Comparison of ENCODE assay signal across 17 cellular contexts in genomic region chr5:179125789-179126505, GRCh38.
DNase-seq lines count a peak whose midpoint lies in the region; ATAC-seq and TF ChIP-seq lines count a peak whose summit lies in the region.
"Had no signal": no experiment of that assay in that cellular context is flagged by ENCODE, and none has a peak within 500 bp of the region (broad histone marks: within the 10 kb centered on the region; RNA-seq: fewer than 3 reads in every experiment).

No MANE protein-coding gene starts in this region.

- H3K27ac ChIP-seq in right atrium auricular region (no peak overlapping the region), spleen (no peak overlapping the region), trophoblast cell (ENCODE audit: low read depth, low read length) (no peak overlapping the region)
- H3K27ac ChIP-seq: BLaER1 treated with 17β-estradiol and CSF1 and Interleukin-3, amounts not matched to agents 10 nM and 100 nM; HL-60; KMS-11 had no signal

- H3K4me1 ChIP-seq in right atrium auricular region (no peaks in the 10 kb centered on the region), spleen (no peaks in the 10 kb centered on the region), trophoblast cell (ENCODE audit: control insufficient read depth in 1 of 2, insufficient read depth in 2 of 2, low read length in 2 of 2) (no peaks in the 10 kb centered on the region)
- H3K4me1 ChIP-seq: BLaER1 treated with 17β-estradiol and CSF1 and Interleukin-3, amounts not matched to agents 10 nM and 100 nM had no signal

- H3K9ac ChIP-seq in trophoblast cell (ENCODE audit: low read length), result no peak overlapping the region
- H3K9ac ChIP-seq: BLaER1 treated with 17β-estradiol and CSF1 and Interleukin-3, amounts not matched to agents 10 nM and 100 nM; KMS-11 had no signal

- H3K4me2 ChIP-seq in trophoblast cell (ENCODE audit: low read length), result no peak overlapping the region
- H3K4me2 ChIP-seq: BLaER1 treated with 17β-estradiol and CSF1 and Interleukin-3, amounts not matched to agents 10 nM and 100 nM; GM23338; KMS-11 had no signal

- H3K9me3 ChIP-seq in right atrium auricular region, result no peaks in the 10 kb centered on the region
- H3K9me3 ChIP-seq in spleen, result peaks cover 0 to 51% (median 7%) of the 10 kb centered on the region in 8 donors
- peaks cover 77% of the 10 kb centered on the region for H3K9me3 ChIP-seq in trophoblast cell (ENCODE audit: insufficient read depth, low read depth, low read length)

- no peaks in the 10 kb centered on the region for H3K27me3 Mint-ChIP-seq in natural killer cell (ENCODE audit: low read depth in 2 of 2)

- intact Hi-C loops in cardiac septum (cut with DNase I), result no loop called here
- intact Hi-C loops in spleen (cut with DNase I; ENCODE audit: low total_unique reads), result no loop called here
- intact Hi-C loops in natural killer cell (cut with micrococcal nuclease), result no loop called here

- H3K4me1 Mint-ChIP-seq in natural killer cell, result no peaks in the 10 kb centered on the region
- H3K4me1 Mint-ChIP-seq: GM23338 had no signal

- H3K36me3 Mint-ChIP-seq in natural killer cell, result no peaks in the 10 kb centered on the region

- H2AFZ ChIP-seq in trophoblast cell (ENCODE audit: insufficient read depth, low read length, poor library complexity), result no peak overlapping the region
- H2AFZ ChIP-seq: GM23338 had no signal

- no peak overlapping the region for H3K4ac ChIP-seq in trophoblast cell (ENCODE audit: low read depth, low read length)

- no peak overlapping the region for H4K12ac ChIP-seq in trophoblast cell (ENCODE audit: low read depth, low read length)

- no peaks in the 10 kb centered on the region for H3K79me2 ChIP-seq in trophoblast cell (ENCODE audit: control insufficient read depth, insufficient read depth, low read length, poor library complexity)

- H4K91ac ChIP-seq in trophoblast cell (ENCODE audit: low read depth, low read length), result no peak overlapping the region

- no peak overlapping the region for H3K4me3 Mint-ChIP-seq in natural killer cell
- H3K4me3 Mint-ChIP-seq: GM23338 had no signal

- no peak overlapping the region for H2BK5ac ChIP-seq in trophoblast cell (ENCODE audit: low read depth, low read length, poor library complexity)

- no peaks in the 10 kb centered on the region for H3K9me3 Mint-ChIP-seq in natural killer cell

- H3K36me3 ChIP-seq in right atrium auricular region (no peaks in the 10 kb centered on the region), spleen (peaks cover 0 to 100% (median 3%) of the 10 kb centered on the region in 6 donors), trophoblast cell (ENCODE audit: control insufficient read depth in 1 of 2, insufficient read depth in 2 of 2, low read length in 2 of 2) (peaks cover 64 to 73% of the 10 kb centered on the region in 2 experiments)
- H3K36me3 ChIP-seq: BLaER1 treated with 17β-estradiol and CSF1 and Interleukin-3, amounts not matched to agents 10 nM and 100 nM had no signal

- H2BK12ac ChIP-seq in trophoblast cell (ENCODE audit: low read length), result no peak overlapping the region

- DNase-seq in cardiac septum (ENCODE audit: low spot score) (peak; percentile 68), right atrium auricular region (ENCODE audit: low spot score) (no peak), left lobe of liver (ENCODE audit: low spot score) (peak; percentile 18), spleen (peak; percentile 52), trophoblast cell (no peak), natural killer cell (no peak)
- DNase-seq: NCI-H1417, NCI-H187, NCI-H2107, NCI-H226, NCI-H524 treated with DMSO at 0.1 percent for 48 hours had no signal

- TF ChIP-seq POLR2A in spleen (IDR thresholded peaks at IDR 0.05), result no peak

- H3K79me1 ChIP-seq in trophoblast cell (ENCODE audit: low read length), result no peaks in the 10 kb centered on the region

- no peak overlapping the region for H3K23ac ChIP-seq in trophoblast cell (ENCODE audit: low read length)

- WGBS in spleen, 5 donors, result 88 to 93% (median 91%) methylated on average over 4 to 25 of the region's 25 CpGs
- no CpG with 5 or more reads among the region's 25 CpGs for WGBS in trophoblast cell (ENCODE audit: extremely low coverage, insufficient coverage, insufficient read length)

- H2BK120ac ChIP-seq in trophoblast cell (ENCODE audit: insufficient read depth, low read length, poor library complexity), result no peak overlapping the region

- ATAC-seq in left lobe of liver (no peak), GM19452 (IDR thresholded peaks at IDR 0.05; ENCODE audit: unreplicated experiment) (no peak), natural killer cell (no peak)
- ATAC-seq: GM23338, HCT116 had no signal

- H3K4me3 ChIP-seq in right atrium auricular region, result no peak overlapping the region
- H3K4me3 ChIP-seq in spleen, result no peak overlapping the region
- H3K4me3 ChIP-seq in trophoblast cell (ENCODE audit: low read depth, low read length), result no peak overlapping the region
- H3K4me3 ChIP-seq: BLaER1 treated with 17β-estradiol and CSF1 and Interleukin-3, amounts not matched to agents 10 nM and 100 nM; GM23338 had no signal

- no peaks in the 10 kb centered on the region for H3K27me3 ChIP-seq in right atrium auricular region
- no peaks in the 10 kb centered on the region for H3K27me3 ChIP-seq in spleen (replicated peaks in 1 of 7)
- H3K27me3 ChIP-seq in trophoblast cell (ENCODE audit: insufficient read depth, low read length), result no peaks in the 10 kb centered on the region
- H3K27me3 ChIP-seq: BLaER1 treated with 17β-estradiol and CSF1 and Interleukin-3, amounts not matched to agents 10 nM and 100 nM had no signal

- H3K18ac ChIP-seq in trophoblast cell (ENCODE audit: low read length), result no peak overlapping the region

- H2AK5ac ChIP-seq in trophoblast cell (ENCODE audit: low read length), result no peak overlapping the region

- no peak overlapping the region for H3K27ac Mint-ChIP-seq in natural killer cell
- H3K27ac Mint-ChIP-seq: GM23338 had no signal

- H3K14ac ChIP-seq in trophoblast cell (ENCODE audit: low read length), result no peak overlapping the region

- TF ChIP-seq CTCF in right atrium auricular region (IDR thresholded peaks at IDR 0.05) (no peak), spleen (IDR thresholded peaks at IDR 0.05 in 8 of 11, conservative IDR thresholded peaks at IDR 0.05 in 3 of 11) (no peak), natural killer cell (IDR thresholded peaks at IDR 0.05) (no peak)

- no peak overlapping the region for H4K8ac ChIP-seq in trophoblast cell (ENCODE audit: low read depth, low read length)

Comparison
In these comparisons a context has a peak if more than half of its experiments do, and no peak if none do; other contexts are left out.
1. DNase-seq: peak in cardiac septum (single experiment), left lobe of liver (single experiment) and spleen (single experiment); none in right atrium auricular region (single experiment), trophoblast cell (0 of 2) and natural killer cell (single experiment).